Comparison of ENCODE assay signal across 1 cellular context in the genomic region with DNA sequence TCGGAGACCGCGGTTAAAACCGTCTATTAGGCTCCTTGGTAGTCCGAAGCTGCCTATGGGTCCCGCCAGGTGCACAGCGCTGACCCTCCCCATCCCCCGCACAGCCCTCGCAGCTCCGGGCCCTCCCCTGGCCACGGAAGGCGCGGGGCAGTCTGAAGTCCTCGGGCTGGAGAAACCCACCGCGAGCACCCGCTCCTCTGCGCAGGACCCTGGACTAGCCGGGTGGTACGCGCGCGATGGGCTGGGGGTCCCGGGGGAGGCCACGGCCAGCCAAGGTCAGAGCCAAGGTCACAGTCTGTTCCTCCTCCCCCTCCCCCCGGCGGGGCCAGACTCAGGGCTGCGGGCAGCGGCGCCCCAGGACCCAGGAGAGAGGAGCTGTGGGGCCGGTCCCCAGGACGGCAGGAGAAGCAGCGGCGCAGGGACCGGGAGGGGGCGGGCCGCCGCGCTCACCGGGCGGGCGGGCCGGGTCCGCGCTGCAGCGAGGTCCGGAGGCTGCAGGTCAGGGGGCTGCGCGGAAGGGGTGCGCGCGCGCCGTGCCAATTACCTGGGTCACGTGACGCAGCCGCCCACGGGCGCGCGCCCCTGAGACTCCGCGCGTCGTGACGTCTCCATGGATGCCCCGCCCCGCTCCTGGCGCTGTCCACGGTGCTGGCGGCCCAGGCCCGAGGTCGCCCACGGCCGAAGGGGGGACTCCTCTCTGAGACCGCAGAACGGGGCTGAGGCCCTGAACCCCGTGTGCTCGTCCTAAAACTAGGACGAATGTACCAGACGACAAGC.
TF ChIP-seq lines count a peak whose summit lies in the region.

Gene OGDHL (minus strand): TSS at position 535 of the 777 bp plus-strand sequence. CDS start 3,731 bp downstream, outside the sequence.

TF ChIP-seq in K562, 482 proteins besides CTCF, POLR2A, EP300 and RAD21 (continued from another document):
- TF ChIP-seq MNT (conservative IDR thresholded peaks at IDR 0.05), result peak in 1 of 2 experiments; percentile 65; a peak in 2 of 4 replicates
- no peak for TF ChIP-seq NCOR1 (IDR thresholded peaks at IDR 0.05)
- TF ChIP-seq PRPF4 (IDR thresholded peaks at IDR 0.05; ENCODE audit: insufficient read depth, low read depth, low read length, poor library complexity, severe bottlenecking), result peak; percentile 25
- TF ChIP-seq JUN (IDR thresholded peaks at IDR 0.05; ENCODE audit: borderline replicate concordance, low read depth, low read length), result peak; percentile 14; the same call in 1 of the 2 replicates
- 0 out of 2 replicates have a peak, but pooled peaks have one; percentile 47 for TF ChIP-seq JUN (CRISPR knock-in tag; IDR thresholded peaks at IDR 0.05; ENCODE audit: borderline replicate concordance)
- TF ChIP-seq CBFB (CRISPR knock-in tag; IDR thresholded peaks at IDR 0.05), result no peak
- peak; percentile 78 for TF ChIP-seq ZNF431 (CRISPR knock-in tag; IDR thresholded peaks at IDR 0.05)
- TF ChIP-seq YY1 (IDR thresholded peaks at IDR 0.05; ENCODE audit: borderline replicate concordance in 1 of 3, control insufficient read depth in 1 of 3, extremely low read depth in 1 of 3, insufficient read depth in 3 of 3, insufficient read length in 1 of 3, insufficient replicate concordance in 2 of 3, low read depth in 1 of 3, low read length in 2 of 3), result peak in 2 of 3 experiments; percentile 25 to 37
- TF ChIP-seq ZBTB1 (CRISPR knock-in tag; IDR thresholded peaks at IDR 0.05; ENCODE audit: borderline replicate concordance, low read depth), result peak; percentile 54; the same call in 1 of the 2 replicates
- no peak for TF ChIP-seq HDAC8 (tag; IDR thresholded peaks at IDR 0.05)
- no peak for TF ChIP-seq ZFP36 (IDR thresholded peaks at IDR 0.05; ENCODE audit: low read depth, low read length, partially characterized antibody)
- peak; percentile 51; the same call in 1 of the 2 replicates for TF ChIP-seq ZNF740 (CRISPR knock-in tag; IDR thresholded peaks at IDR 0.05)
- no peak for TF ChIP-seq ZNF740 (tag; IDR thresholded peaks at IDR 0.05)
- TF ChIP-seq, protein P1, sequence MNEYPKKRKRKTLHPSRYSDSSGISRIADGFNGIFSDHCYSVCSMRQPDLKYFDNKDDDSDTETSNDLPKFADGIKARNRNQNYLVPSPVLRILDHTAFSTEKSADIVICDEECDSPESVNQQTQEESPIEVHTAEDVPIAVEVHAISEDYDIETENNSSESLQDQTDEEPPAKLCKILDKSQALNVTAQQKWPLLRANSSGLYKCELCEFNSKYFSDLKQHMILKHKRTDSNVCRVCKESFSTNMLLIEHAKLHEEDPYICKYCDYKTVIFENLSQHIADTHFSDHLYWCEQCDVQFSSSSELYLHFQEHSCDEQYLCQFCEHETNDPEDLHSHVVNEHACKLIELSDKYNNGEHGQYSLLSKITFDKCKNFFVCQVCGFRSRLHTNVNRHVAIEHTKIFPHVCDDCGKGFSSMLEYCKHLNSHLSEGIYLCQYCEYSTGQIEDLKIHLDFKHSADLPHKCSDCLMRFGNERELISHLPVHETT (CRISPR knock-in tag; conservative IDR thresholded peaks at IDR 0.05 in 1 of 2, IDR thresholded peaks at IDR 0.05 in 1 of 2), result peak; percentile 54 to 91; a peak in 2 of 4 replicates
- no peak for TF ChIP-seq ZNF140 (CRISPR knock-in tag; IDR thresholded peaks at IDR 0.05)
